ENCODE assay signal across 1 cellular context in the genomic region with DNA sequence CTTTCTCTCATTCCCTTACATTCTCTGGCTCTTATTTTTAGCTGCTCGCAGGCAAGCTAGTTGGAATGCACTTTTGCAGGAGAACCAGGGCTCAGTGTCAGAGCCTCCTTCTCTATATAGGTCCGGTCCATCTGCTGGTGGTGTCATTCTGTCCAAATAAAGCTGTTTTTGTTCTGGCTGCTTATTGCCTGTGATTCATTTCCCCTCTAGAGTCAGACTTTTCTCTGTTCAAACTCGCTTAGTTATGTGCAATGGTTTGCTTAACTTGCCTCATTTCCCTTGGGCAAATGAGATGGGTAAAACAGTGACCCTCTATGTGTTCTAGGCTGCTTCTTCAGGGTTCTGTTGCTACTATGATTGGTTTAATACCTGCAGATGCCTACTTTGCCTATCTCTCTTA.
TF ChIP-seq lines count a peak whose summit lies in the region.

No MANE protein-coding gene starts in this region.

TF ChIP-seq in endothelial cell of umbilical vein, 7 proteins besides CTCF, POLR2A, EP300 and RAD21:
- TF ChIP-seq JUN (IDR thresholded peaks at IDR 0.05; ENCODE audit: borderline replicate concordance, insufficient read depth, insufficient read length, low read depth) (peak; percentile 80), POLR2AphosphoS5 (IDR thresholded peaks at IDR 0.05; ENCODE audit: insufficient read depth, low read depth, low read length) (peak; percentile 41), GATA2 (IDR thresholded peaks at IDR 0.05; ENCODE audit: insufficient read depth, insufficient read length, low read depth, low read length) (no peak), FOS (IDR thresholded peaks at IDR 0.05; ENCODE audit: borderline replicate concordance, insufficient read depth, low read length) (peak; percentile 87), MYC (IDR thresholded peaks at IDR 0.05; ENCODE audit: low read depth, low read length) (no peak), EZH2 (IDR thresholded peaks at IDR 0.05; ENCODE audit: borderline replicate concordance, low read depth, low read length, severe bottlenecking) (no peak)
- TF ChIP-seq, protein P1, sequence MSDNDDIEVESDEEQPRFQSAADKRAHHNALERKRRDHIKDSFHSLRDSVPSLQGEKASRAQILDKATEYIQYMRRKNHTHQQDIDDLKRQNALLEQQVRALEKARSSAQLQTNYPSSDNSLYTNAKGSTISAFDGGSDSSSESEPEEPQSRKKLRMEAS (IDR thresholded peaks at IDR 0.05; ENCODE audit: insufficient read depth, insufficient read length) = no peak
